In the genomic region with DNA sequence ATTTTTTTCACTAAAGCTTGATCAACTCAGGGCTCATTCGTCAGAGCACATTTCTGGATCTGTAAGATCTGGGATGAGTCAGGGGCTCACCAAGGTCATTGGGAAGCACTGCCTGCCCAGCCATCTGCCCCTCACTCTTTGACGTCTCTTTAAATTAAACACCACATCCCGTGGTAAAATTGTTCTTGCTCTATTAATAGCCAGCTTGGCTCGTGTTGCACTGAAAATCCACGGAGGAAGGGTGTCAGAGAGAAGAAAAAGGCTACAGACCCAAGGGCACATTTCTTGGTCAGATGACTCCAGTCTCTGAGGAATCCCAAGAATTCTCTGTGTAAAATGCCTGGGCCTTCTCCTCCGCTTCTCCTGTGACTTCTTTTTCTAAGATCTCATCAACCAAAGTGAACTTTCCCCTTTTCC, we compare ENCODE assay signal across 14 cellular contexts. TPM values are rescaled to one million over a fixed set of nuclear protein-coding genes. Genes with fewer than 3 reads are reported as not detected.
DNase-seq lines count a peak whose midpoint lies in the region; ATAC-seq and TF ChIP-seq lines count a peak whose summit lies in the region.
"Had no signal": no experiment of that assay in that cellular context is flagged by ENCODE, and none has a peak within 500 bp of the region (broad histone marks: within the 10 kb centered on the region; RNA-seq: fewer than 3 reads in every experiment).

No MANE protein-coding gene starts in this region.

- no peak for ATAC-seq in HG03457 (IDR thresholded peaks at IDR 0.05; ENCODE audit: unreplicated experiment)

- DNase-seq in SJCRH30 (peak; percentile 18 to 26), fibroblast of the aortic adventitia (ENCODE audit: low read depth) (peak; percentile 80), osteoblast (ENCODE audit: insufficient read length, low spot score, missing footprints) (peak; percentile 73), D341Med (ENCODE audit: low spot score) (no peak), Ammon's horn (ENCODE audit: low spot score) (no peak), prostate gland (ENCODE audit: low spot score) (no peak)
- DNase-seq: activated B cell treated with CpG ODN at 0.5 μM for 24 hours; activated naive CD4-positive, alpha-beta T cell treated with anti-CD3 and anti-CD28 coated beads, Interleukin-2, amount 10 ng/mL, durations not matched to agents 7 days and 5 days; COR-L47; H7; NCI-H1417 treated with DMSO at 0.1 percent for 48 hours had no signal

- TF ChIP-seq CTCF in fibroblast of the aortic adventitia (IDR thresholded peaks at IDR 0.05; ENCODE audit: insufficient read depth, low read length), result no peak
- TF ChIP-seq CTCF in osteoblast (IDR thresholded peaks at IDR 0.05; ENCODE audit: extremely low read depth, low read depth, low read length), result no peak
- TF ChIP-seq CTCF in prostate gland (IDR thresholded peaks at IDR 0.05), result no peak

- no peak for TF ChIP-seq POLR2A in prostate gland (IDR thresholded peaks at IDR 0.05)

- no peaks in the 10 kb centered on the region for H3K79me2 ChIP-seq in osteoblast (ENCODE audit: insufficient read depth, low read length)

- peak overlapping the region; percentile 55 for H2AFZ ChIP-seq in osteoblast (ENCODE audit: low read length)

- WGBS in prostate gland, result 39% methylated on average over 6 of the region's 6 CpGs

- no peaks in the 10 kb centered on the region for H4K20me1 ChIP-seq in BLaER1
- H4K20me1 ChIP-seq in osteoblast (ENCODE audit: insufficient read depth, low read length), result no peaks in the 10 kb centered on the region

- 0 out of 2 replicates have a peak, but pooled peaks cover 5% of the 10 kb centered on the region for H3K4me1 ChIP-seq in BLaER1
- H3K4me1 ChIP-seq in SJCRH30, result no peaks in the 10 kb centered on the region
- peaks cover 27% of the 10 kb centered on the region for H3K4me1 ChIP-seq in osteoblast (ENCODE audit: insufficient read depth, low read length)
- no peaks in the 10 kb centered on the region for H3K4me1 ChIP-seq in prostate gland (replicated peaks)

- H3K4me2 ChIP-seq in BLaER1, result 0 out of 2 replicates have a peak overlapping the region, but pooled peaks have one; percentile 2
- H3K4me2 ChIP-seq in osteoblast (ENCODE audit: insufficient read depth, low read length), result peak overlapping the region; percentile 23

- H3K4me3 ChIP-seq in BLaER1 (no peak overlapping the region), SJCRH30 (no peak overlapping the region), fibroblast of the aortic adventitia (ENCODE audit: low read depth, low read length) (no peak overlapping the region), osteoblast (ENCODE audit: insufficient read depth, low read length) (no peak overlapping the region), prostate gland (no peak overlapping the region)
- H3K4me3 ChIP-seq: lung had no signal

- H3K27ac ChIP-seq in BLaER1 (no peak overlapping the region), SJCRH30 (peak overlapping the region; percentile 35), osteoblast (ENCODE audit: low read depth, low read length) (peak overlapping the region; percentile 68), prostate gland (no peak overlapping the region)

- H3K36me3 ChIP-seq in BLaER1, result no peaks in the 10 kb centered on the region
- H3K36me3 ChIP-seq in SJCRH30, result no peaks in the 10 kb centered on the region
- no peaks in the 10 kb centered on the region for H3K36me3 ChIP-seq in osteoblast (ENCODE audit: insufficient read depth, low read length)
- no peaks in the 10 kb centered on the region for H3K36me3 ChIP-seq in prostate gland

- H3K9ac ChIP-seq in BLaER1, result no peak overlapping the region

- no peaks in the 10 kb centered on the region for H3K9me3 ChIP-seq in BLaER1
- no peaks in the 10 kb centered on the region for H3K9me3 ChIP-seq in SJCRH30 (replicated peaks)
- H3K9me3 ChIP-seq in osteoblast (ENCODE audit: low read depth, low read length), result no peaks in the 10 kb centered on the region
- no peaks in the 10 kb centered on the region for H3K9me3 ChIP-seq in prostate gland

- no peaks in the 10 kb centered on the region for H3K27me3 ChIP-seq in BLaER1
- no peaks in the 10 kb centered on the region for H3K27me3 ChIP-seq in SJCRH30
- H3K27me3 ChIP-seq in osteoblast (ENCODE audit: insufficient read depth, low read length), result no peaks in the 10 kb centered on the region
- H3K27me3 ChIP-seq in prostate gland (replicated peaks; ENCODE audit: insufficient read depth), result no peaks in the 10 kb centered on the region

- intact Hi-C loops in prostate gland (cut with DNase I), result no loop called here

RNA-seq across cellular contexts. Expression of a gene that starts 45.7 kb away (rescaled TPM):
- 13.5 and 15.8 TPM in 2 replicates for total RNA-seq in SJCRH30 (2014; rRNA removed; shearing (Covaris generic))
- total RNA-seq in fibroblast of the aortic adventitia (ENCODE audit: low replicate concordance) (17.2 and 18.3 TPM in 2 replicates), osteoblast (14.1 and 14.7 TPM in 2 replicates), prostate gland (10 to 100 TPM; 15.8 to 38.7 TPM)

Comparison
In these comparisons a context has a peak if more than half of its experiments do, and no peak if none do; other contexts are left out.
1. H3K27ac ChIP-seq: peak in SJCRH30 (single experiment) and osteoblast (single experiment); none in BLaER1 (single experiment) and prostate gland (0 of 2).
2. DNase-seq: peak in SJCRH30 (2 of 2), fibroblast of the aortic adventitia (single experiment) and osteoblast (single experiment); none in D341Med (single experiment), Ammon's horn (single experiment) and prostate gland (single experiment).